In genomic region chr16:17277981-17278381, GRCh38 we compare ENCODE assay signal across 10 cellular contexts.
DNase-seq lines count a peak whose midpoint lies in the region; ATAC-seq and TF ChIP-seq lines count a peak whose summit lies in the region.
"Had no signal": no experiment of that assay in that cellular context is flagged by ENCODE, and none has a peak within 500 bp of the region (broad histone marks: within the 10 kb centered on the region; RNA-seq: fewer than 3 reads in every experiment).

No MANE protein-coding gene starts in this region.

- H3K4me1 ChIP-seq in ascending aorta (no peaks in the 10 kb centered on the region), left lung (peaks cover 0 to 6% of the 10 kb centered on the region in 2 donors)
- peaks cover 11% of the 10 kb centered on the region for H3K4me1 ChIP-seq in CD8-positive, alpha-beta memory T cell (ENCODE audit: insufficient read depth, low read length)

- CTCF ChIA-PET in CD8-positive, alpha-beta memory T cell (lab: Charles Lee) = interaction anchor here (0.9 kb wide), 1 partner anchor 301 kb away, joined by 3 read pairs; no protein-coding TSS in a partner anchor
- CTCF ChIA-PET in activated CD4-positive, alpha-beta T cell treated with anti-CD3 and anti-CD28 coated beads, Interleukin-2, amount 10 ng/mL, durations not matched to agents 7 days and 5 days (lab: Charles Lee) = interaction anchor here (1.3 kb wide), 1 partner anchor 12 kb away, joined by 3 read pairs; no protein-coding TSS in a partner anchor

- H3K9me3 ChIP-seq in ascending aorta = no peaks in the 10 kb centered on the region
- no peaks in the 10 kb centered on the region for H3K9me3 ChIP-seq in left lung
- H3K9me3 ChIP-seq in CD8-positive, alpha-beta memory T cell (ENCODE audit: low read length) = no peaks in the 10 kb centered on the region

- H3K27me3 ChIP-seq in ascending aorta (no peaks in the 10 kb centered on the region), left lung (no peaks in the 10 kb centered on the region)
- H3K27me3 ChIP-seq in CD8-positive, alpha-beta memory T cell (ENCODE audit: insufficient read depth, low read length, poor library complexity, severe bottlenecking) = no peaks in the 10 kb centered on the region

- POLR2A ChIA-PET in CD8-positive, alpha-beta memory T cell (lab: Charles Lee) = no interaction called here
- POLR2A ChIA-PET in activated CD4-positive, alpha-beta T cell treated with anti-CD3 and anti-CD28 coated beads, Interleukin-2, amount 10 ng/mL, durations not matched to agents 7 days and 5 days (lab: Charles Lee) = no interaction called here

- intact Hi-C loops in ascending aorta (cut with DNase I) (loop anchor here (2.0 kb wide), 1 partner anchor 191 kb away; no protein-coding TSS in a partner anchor), left lung (cut with DNase I) (loop anchor here in 1 of 2 donors (10.0 kb wide), 1 partner anchor 187 kb away; no protein-coding TSS in a partner anchor)

- H3K9me3 Mint-ChIP-seq in CD8-positive, alpha-beta memory T cell = no peaks in the 10 kb centered on the region
- no peaks in the 10 kb centered on the region for H3K9me3 Mint-ChIP-seq in activated CD4-positive, alpha-beta T cell treated with anti-CD3 and anti-CD28 coated beads, Interleukin-2, amount 10 ng/mL, durations not matched to agents 7 days and 5 days
- H3K9me3 Mint-ChIP-seq: IgD-negative memory B cell had no signal

- H3K27ac Mint-ChIP-seq in CD8-positive, alpha-beta memory T cell = no peak overlapping the region
- H3K27ac Mint-ChIP-seq in activated CD4-positive, alpha-beta T cell treated with anti-CD3 and anti-CD28 coated beads, Interleukin-2, amount 10 ng/mL, durations not matched to agents 7 days and 5 days = no peak overlapping the region

- H3K4me3 ChIP-seq in ascending aorta (no peak overlapping the region), left lung (no peak overlapping the region)
- H3K4me3 ChIP-seq in CD8-positive, alpha-beta memory T cell (ENCODE audit: low read length) = no peak overlapping the region

- H3K36me3 ChIP-seq in ascending aorta (no peaks in the 10 kb centered on the region), left lung (no peaks in the 10 kb centered on the region)
- no peaks in the 10 kb centered on the region for H3K36me3 ChIP-seq in CD8-positive, alpha-beta memory T cell (ENCODE audit: insufficient read depth, low read length)

- H3K27ac ChIP-seq in ascending aorta = no peak overlapping the region
- no peak overlapping the region for H3K27ac ChIP-seq in left lung
- no peak overlapping the region for H3K27ac ChIP-seq in CD8-positive, alpha-beta memory T cell (ENCODE audit: low read depth, low read length)

- ATAC-seq in left lung (peak; percentile 25), omental fat pad (ENCODE audit: low FRiP score) (no peak)

- no peaks in the 10 kb centered on the region for H3K27me3 Mint-ChIP-seq in CD8-positive, alpha-beta memory T cell
- H3K27me3 Mint-ChIP-seq in activated CD4-positive, alpha-beta T cell treated with anti-CD3 and anti-CD28 coated beads, Interleukin-2, amount 10 ng/mL, durations not matched to agents 7 days and 5 days = no peaks in the 10 kb centered on the region

- no peak overlapping the region for H3K4me3 Mint-ChIP-seq in CD8-positive, alpha-beta memory T cell
- no peak overlapping the region for H3K4me3 Mint-ChIP-seq in activated CD4-positive, alpha-beta T cell treated with anti-CD3 and anti-CD28 coated beads, Interleukin-2, amount 10 ng/mL, durations not matched to agents 7 days and 5 days

- TF ChIP-seq CTCF in ascending aorta (IDR thresholded peaks at IDR 0.05) (peak; percentile 18 to 52 (median 35)), left lung (IDR thresholded peaks at IDR 0.05) (peak in 1 of 2 donors; percentile 26), omental fat pad (IDR thresholded peaks at IDR 0.05) (no peak)

- peaks cover 0 to 3% (median 2%) of the 10 kb centered on the region in 3 donors for H3K36me3 Mint-ChIP-seq in CD8-positive, alpha-beta memory T cell
- H3K36me3 Mint-ChIP-seq in activated CD4-positive, alpha-beta T cell treated with anti-CD3 and anti-CD28 coated beads, Interleukin-2, amount 10 ng/mL, durations not matched to agents 7 days and 5 days (ENCODE audit: low read depth) = peaks cover 6% of the 10 kb centered on the region

- peaks cover 34 to 61% (median 51%) of the 10 kb centered on the region in 3 donors for H3K4me1 Mint-ChIP-seq in CD8-positive, alpha-beta memory T cell
- peaks cover 49% of the 10 kb centered on the region for H3K4me1 Mint-ChIP-seq in activated CD4-positive, alpha-beta T cell treated with anti-CD3 and anti-CD28 coated beads, Interleukin-2, amount 10 ng/mL, durations not matched to agents 7 days and 5 days

- peak; percentile 8 for DNase-seq in stimulated activated CD4-positive, alpha-beta T cell treated with anti-CD3 and anti-CD28 coated beads, Interleukin-4, amount 100 ng/mL, for 1 hour
- no peak for DNase-seq in stimulated activated CD4-positive, alpha-beta T cell treated with anti-CD3 and anti-CD28 coated beads, Interleukin-12 subunit alpha, Interleukin-12 subunit beta, amount 100 ng/mL, for 4 hours
- DNase-seq in ascending aorta (ENCODE audit: low spot score in 2 of 2) = no peak
- DNase-seq in left lung = no peak
- DNase-seq in CD8-positive, alpha-beta memory T cell = no peak
- no peak for DNase-seq in activated naive CD4-positive, alpha-beta T cell (lab: John Stamatoyannopoulos, UW)
- no peak for DNase-seq in activated CD4-positive, alpha-beta T cell treated with anti-CD3 and anti-CD28 coated beads, Interleukin-2, amount 10 ng/mL, durations not matched to agents 7 days and 5 days
- no peak for DNase-seq in omental fat pad (ENCODE audit: low spot score)
- DNase-seq: stimulated activated CD8-positive, alpha-beta memory T cell treated with anti-CD3 and anti-CD28 coated beads, Interleukin-4, amount 100 ng/mL, for 48 hours had no signal

Comparison
In these comparisons a context has a peak if more than half of its experiments do, and no peak if none do; other contexts are left out.
1. CTCF ChIP-seq: peak in ascending aorta (3 of 3); none in omental fat pad (0 of 3).